ENCODE assay signal across 3 cellular contexts in the genomic region with DNA sequence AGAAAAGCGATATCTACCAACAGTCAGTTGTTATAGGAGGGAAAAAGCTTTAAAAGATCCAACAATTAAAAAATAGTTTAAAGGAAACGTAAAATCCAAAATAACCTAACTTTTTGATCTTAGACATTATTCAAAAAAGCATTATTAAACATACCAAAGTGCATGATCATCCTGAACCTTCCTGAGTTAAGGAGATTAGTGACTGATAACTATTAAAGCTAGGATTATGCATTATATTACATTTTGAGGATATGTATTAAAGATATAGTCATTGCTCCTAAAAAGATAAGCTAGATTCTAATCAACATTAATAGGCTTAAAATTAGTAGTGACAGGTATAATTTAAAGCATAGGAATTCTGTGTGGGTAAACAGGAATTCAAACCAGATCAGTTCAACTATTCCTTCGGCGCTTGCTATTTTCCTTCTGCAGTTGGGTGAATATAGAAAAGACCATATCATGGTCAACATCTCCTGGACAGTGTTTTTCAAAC.
TF ChIP-seq lines count a peak whose summit lies in the region.

No MANE protein-coding gene starts in this region.

TF ChIP-seq in SK-N-SH, 30 proteins besides CTCF, POLR2A, EP300 and RAD21 (continues in another document):
- TF ChIP-seq MXI1 (IDR thresholded peaks at IDR 0.05; ENCODE audit: low read depth, low read length) (no peak), TAF1 (IDR thresholded peaks at IDR 0.05; ENCODE audit: borderline replicate concordance, low read depth, low read length) (no peak), TEAD4 (IDR thresholded peaks at IDR 0.05; ENCODE audit: borderline replicate concordance, insufficient read depth) (0 out of 2 replicates have a peak, but pooled peaks have one; percentile 13), PBX3 (IDR thresholded peaks at IDR 0.05) (peak; percentile 52), MAX (IDR thresholded peaks at IDR 0.05; ENCODE audit: low read depth) (no peak), CHD2 (IDR thresholded peaks at IDR 0.05; ENCODE audit: low read length, partially characterized antibody) (no peak), SMC3 (IDR thresholded peaks at IDR 0.05; ENCODE audit: low read depth, low read length) (no peak), USF2 (IDR thresholded peaks at IDR 0.05; ENCODE audit: borderline replicate concordance, low read depth, low read length) (no peak), GATA2 (CRISPR knock-in tag; IDR thresholded peaks at IDR 0.05) (no peak), RFX5 (IDR thresholded peaks at IDR 0.05; ENCODE audit: low read length) (no peak), RXRA (IDR thresholded peaks at IDR 0.05; ENCODE audit: borderline replicate concordance, low read depth) (0 out of 2 replicates have a peak, but pooled peaks have one; percentile 5)
- TF ChIP-seq, protein P1, sequence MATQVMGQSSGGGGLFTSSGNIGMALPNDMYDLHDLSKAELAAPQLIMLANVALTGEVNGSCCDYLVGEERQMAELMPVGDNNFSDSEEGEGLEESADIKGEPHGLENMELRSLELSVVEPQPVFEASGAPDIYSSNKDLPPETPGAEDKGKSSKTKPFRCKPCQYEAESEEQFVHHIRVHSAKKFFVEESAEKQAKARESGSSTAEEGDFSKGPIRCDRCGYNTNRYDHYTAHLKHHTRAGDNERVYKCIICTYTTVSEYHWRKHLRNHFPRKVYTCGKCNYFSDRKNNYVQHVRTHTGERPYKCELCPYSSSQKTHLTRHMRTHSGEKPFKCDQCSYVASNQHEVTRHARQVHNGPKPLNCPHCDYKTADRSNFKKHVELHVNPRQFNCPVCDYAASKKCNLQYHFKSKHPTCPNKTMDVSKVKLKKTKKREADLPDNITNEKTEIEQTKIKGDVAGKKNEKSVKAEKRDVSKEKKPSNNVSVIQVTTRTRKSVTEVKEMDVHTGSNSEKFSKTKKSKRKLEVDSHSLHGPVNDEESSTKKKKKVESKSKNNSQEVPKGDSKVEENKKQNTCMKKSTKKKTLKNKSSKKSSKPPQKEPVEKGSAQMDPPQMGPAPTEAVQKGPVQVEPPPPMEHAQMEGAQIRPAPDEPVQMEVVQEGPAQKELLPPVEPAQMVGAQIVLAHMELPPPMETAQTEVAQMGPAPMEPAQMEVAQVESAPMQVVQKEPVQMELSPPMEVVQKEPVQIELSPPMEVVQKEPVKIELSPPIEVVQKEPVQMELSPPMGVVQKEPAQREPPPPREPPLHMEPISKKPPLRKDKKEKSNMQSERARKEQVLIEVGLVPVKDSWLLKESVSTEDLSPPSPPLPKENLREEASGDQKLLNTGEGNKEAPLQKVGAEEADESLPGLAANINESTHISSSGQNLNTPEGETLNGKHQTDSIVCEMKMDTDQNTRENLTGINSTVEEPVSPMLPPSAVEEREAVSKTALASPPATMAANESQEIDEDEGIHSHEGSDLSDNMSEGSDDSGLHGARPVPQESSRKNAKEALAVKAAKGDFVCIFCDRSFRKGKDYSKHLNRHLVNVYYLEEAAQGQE (IDR thresholded peaks at IDR 0.05; ENCODE audit: low read depth, low read length), result no peak

TF ChIP-seq in SK-N-SH treated with all-trans-retinoic acid at 6 μM for 48 hours, 23 proteins besides CTCF, POLR2A, EP300 and RAD21:
- peak; percentile 79 for TF ChIP-seq ISL1 (CRISPR knock-in tag; IDR thresholded peaks at IDR 0.05)
- no peak for TF ChIP-seq ZC3H10 (CRISPR knock-in tag; IDR thresholded peaks at IDR 0.05)

TF ChIP-seq in endothelial cell of umbilical vein, 7 proteins besides CTCF, POLR2A, EP300 and RAD21:
- TF ChIP-seq GATA2 (IDR thresholded peaks at IDR 0.05; ENCODE audit: insufficient read depth, insufficient read length, low read depth, low read length) (no peak), POLR2AphosphoS5 (IDR thresholded peaks at IDR 0.05; ENCODE audit: insufficient read depth, low read depth, low read length) (no peak), FOS (IDR thresholded peaks at IDR 0.05; ENCODE audit: borderline replicate concordance, insufficient read depth, low read length) (no peak), MAX (IDR thresholded peaks at IDR 0.05; ENCODE audit: insufficient read depth, insufficient read length) (no peak), JUN (IDR thresholded peaks at IDR 0.05; ENCODE audit: borderline replicate concordance, insufficient read depth, insufficient read length, low read depth) (no peak), EZH2 (IDR thresholded peaks at IDR 0.05; ENCODE audit: borderline replicate concordance, low read depth, low read length, severe bottlenecking) (no peak), MYC (IDR thresholded peaks at IDR 0.05; ENCODE audit: low read depth, low read length) (no peak)
